ENCODE assay signal across 1 cellular context in genomic region chr19:57916168-57916995, GRCh38.
TF ChIP-seq lines count a peak whose summit lies in the region.
"Not testable (repeated sequence)": the region's sequence is repeated elsewhere in the genome, so short reads cannot be mapped to it uniquely, and the experiment has no call there.

Gene ZNF417 (minus strand): TSS chr19:57916592. CDS start chr19:57916411, 181 bp downstream.

TF ChIP-seq in K562, 482 proteins besides CTCF, POLR2A, EP300 and RAD21 (continued from another document):
- TF ChIP-seq ZBTB12 (CRISPR knock-in tag; IDR thresholded peaks at IDR 0.05) (peak; percentile 63), NBN (IDR thresholded peaks at IDR 0.05; ENCODE audit: low read depth) (0 out of 2 replicates have a peak, but pooled peaks have one; percentile 65), SIN3A (IDR thresholded peaks at IDR 0.05; ENCODE audit: borderline replicate concordance in 2 of 2, control insufficient read depth in 1 of 2, low read depth in 2 of 2, low read length in 2 of 2) (peak in 1 of 2 experiments; percentile 60; a peak in 1 of 4 replicates), SOX6 (IDR thresholded peaks at IDR 0.05) (peak; percentile 48; the same call in 1 of the 2 replicates), E2F4 (CRISPR knock-in tag; IDR thresholded peaks at IDR 0.05; ENCODE audit: low read depth) (0 out of 2 replicates have a peak, but pooled peaks have one; percentile 36), CBX1 (IDR thresholded peaks at IDR 0.05; ENCODE audit: low read depth) (peak; percentile 54; the same call in 1 of the 2 replicates), CREB1 (IDR thresholded peaks at IDR 0.05) (peak; percentile 75), CREB1 (CRISPR knock-in tag; IDR thresholded peaks at IDR 0.05) (peak; percentile 74; the same call in 1 of the 2 replicates), TBL1XR1 (IDR thresholded peaks at IDR 0.05; ENCODE audit: low read length in 2 of 2) (peak in 1 of 2 experiments; percentile 17; a peak in 2 of 4 replicates), AFF1 (IDR thresholded peaks at IDR 0.05; ENCODE audit: low read depth in 1 of 2, partially characterized antibody in 2 of 2) (peak in 1 of 2 experiments; percentile 92), CREM (IDR thresholded peaks at IDR 0.05; ENCODE audit: low read depth) (peak; percentile 94), MBD2 (IDR thresholded peaks at IDR 0.05; ENCODE audit: borderline replicate concordance, low read depth) (peak; percentile 95), ZBTB11 (CRISPR knock-in tag; IDR thresholded peaks at IDR 0.05) (peak in 1 of 3 experiments; percentile 36; a peak in 1 of 6 replicates), ZBTB2 (IDR thresholded peaks at IDR 0.05) (peak; percentile 95), E2F8 (IDR thresholded peaks at IDR 0.05; ENCODE audit: low read depth, partially characterized antibody) (peak; percentile 90), ZNF197 (CRISPR knock-in tag; IDR thresholded peaks at IDR 0.05; ENCODE audit: low read depth) (peak; percentile 57; the same call in 1 of the 2 replicates), EGR1 (conservative IDR thresholded peaks at IDR 0.05) (peak; percentile 91), SIX5 (IDR thresholded peaks at IDR 0.05; ENCODE audit: borderline replicate concordance in 1 of 2, insufficient read depth in 1 of 2, low read depth in 1 of 2, low read length in 2 of 2) (peak; percentile 70 to 73), EP400 (IDR thresholded peaks at IDR 0.05) (peak; percentile 89), NRF1 (conservative IDR thresholded peaks at IDR 0.05 in 1 of 2, IDR thresholded peaks at IDR 0.05 in 1 of 2) (peak; percentile 31 to 59; a peak in 3 of 4 replicates), MAZ (CRISPR knock-in tag; conservative IDR thresholded peaks at IDR 0.05 in 1 of 2, IDR thresholded peaks at IDR 0.05 in 1 of 2) (peak; percentile 46 to 55; a peak in 2 of 4 replicates), L3MBTL2 (IDR thresholded peaks at IDR 0.05) (peak; percentile 94), KDM1A (IDR thresholded peaks at IDR 0.05) (peak; percentile 84 to 85; a peak in 3 of 4 replicates), CC2D1A (IDR thresholded peaks at IDR 0.05) (peak; percentile 38; the same call in 1 of the 2 replicates), NFYB (IDR thresholded peaks at IDR 0.05; ENCODE audit: extremely low read depth, insufficient read length) (peak; percentile 32), MTA3 (IDR thresholded peaks at IDR 0.05; ENCODE audit: borderline replicate concordance) (peak; percentile 47; the same call in 1 of the 2 replicates), E2F3 (CRISPR knock-in tag; IDR thresholded peaks at IDR 0.05) (peak; percentile 89), YY1 (IDR thresholded peaks at IDR 0.05; ENCODE audit: borderline replicate concordance in 1 of 3, control insufficient read depth in 1 of 3, extremely low read depth in 1 of 3, insufficient read depth in 3 of 3, insufficient read length in 1 of 3, insufficient replicate concordance in 2 of 3, low read depth in 1 of 3, low read length in 2 of 3) (peak in 2 of 3 experiments; percentile 55 to 87), FOS (IDR thresholded peaks at IDR 0.05; ENCODE audit: extremely low read depth, insufficient read length) (peak; percentile 52), LCOR (CRISPR knock-in tag; IDR thresholded peaks at IDR 0.05) (peak; percentile 87), ATF1 (tag; IDR thresholded peaks at IDR 0.05) (peak; percentile 93), KLF13 (tag; IDR thresholded peaks at IDR 0.05; ENCODE audit: borderline replicate concordance, low read depth) (peak; percentile 68; the same call in 1 of the 2 replicates), POLR2G (IDR thresholded peaks at IDR 0.05; ENCODE audit: low read depth, low read length) (peak; percentile 79), KDM5B (IDR thresholded peaks at IDR 0.05; ENCODE audit: insufficient replicate concordance, low read depth, low read length) (peak; percentile 62), SMAD3 (CRISPR knock-in tag; conservative IDR thresholded peaks at IDR 0.05) (0 out of 2 replicates have a peak, but pooled peaks have one; percentile 41), SP2 (IDR thresholded peaks at IDR 0.05; ENCODE audit: extremely low read depth, low read depth, low read length, poor library complexity, severe bottlenecking) (peak; percentile 33), ESRRA (IDR thresholded peaks at IDR 0.05; ENCODE audit: borderline replicate concordance, low read depth) (peak; percentile 50; the same call in 1 of the 2 replicates), CTBP1 (IDR thresholded peaks at IDR 0.05; ENCODE audit: borderline replicate concordance) (peak; percentile 92), TFE3 (CRISPR knock-in tag; IDR thresholded peaks at IDR 0.05) (peak; percentile 30; the same call in 1 of the 2 replicates)
- TF ChIP-seq ATF1 (CRISPR knock-in tag; IDR thresholded peaks at IDR 0.05), result not testable (repeated sequence)
